Comparison of ENCODE assay signal across 16 cellular contexts in the genomic region with DNA sequence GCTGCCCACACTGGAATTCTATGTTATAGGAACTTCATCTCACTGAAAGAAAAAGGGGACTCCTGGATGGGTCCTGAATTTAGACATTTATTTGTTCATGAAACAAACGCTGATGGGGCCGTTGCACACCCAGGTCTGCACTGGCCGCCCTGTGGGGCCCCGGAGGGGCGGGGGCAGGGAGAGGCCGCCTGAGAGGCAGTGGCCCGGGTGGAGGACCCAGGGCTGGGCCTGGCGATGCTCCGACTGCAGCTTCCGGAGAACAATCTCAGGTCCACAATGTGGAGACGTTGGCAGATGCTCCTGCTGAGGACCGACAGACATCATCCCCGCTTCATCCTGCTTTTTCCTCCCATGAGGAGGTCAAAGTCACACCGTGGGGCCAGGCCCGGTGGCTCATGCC. TPM values are rescaled to one million over a fixed set of nuclear protein-coding genes. Genes with fewer than 3 reads are reported as not detected.
DNase-seq lines count a peak whose midpoint lies in the region; ATAC-seq and TF ChIP-seq lines count a peak whose summit lies in the region.
"Had no signal": no experiment of that assay in that cellular context is flagged by ENCODE, and none has a peak within 500 bp of the region (broad histone marks: within the 10 kb centered on the region; RNA-seq: fewer than 3 reads in every experiment).

No MANE protein-coding gene starts in this region.

- TF ChIP-seq CTCF in GM23338 (conservative IDR thresholded peaks at IDR 0.05; ENCODE audit: low read depth in 2 of 2) = no peak
- TF ChIP-seq CTCF in hepatocyte (IDR thresholded peaks at IDR 0.05; ENCODE audit: poor library complexity) = no peak
- no peak for TF ChIP-seq CTCF in osteocyte (IDR thresholded peaks at IDR 0.05)

- H3K27ac ChIP-seq in GM23338 (ENCODE audit: low read depth) (0 out of 2 replicates have a peak overlapping the region, but pooled peaks have one; percentile 94), hepatocyte (peak overlapping the region; percentile 93)
- H3K27ac ChIP-seq: SK-N-MC had no signal

- H3K4me3 Mint-ChIP-seq in GM23338 (no peak overlapping the region), osteocyte (ENCODE audit: unreplicated experiment) (no peak overlapping the region)
- H3K4me3 Mint-ChIP-seq: CD14-positive monocyte had no signal

- H3K9me3 Mint-ChIP-seq in GM23338 (no peaks in the 10 kb centered on the region), osteocyte (ENCODE audit: unreplicated experiment) (no peaks in the 10 kb centered on the region)

- H2AFZ ChIP-seq in GM23338 (no peak overlapping the region), hepatocyte (no peak overlapping the region)

- H3K27me3 Mint-ChIP-seq in GM23338 (ENCODE audit: insufficient read depth, low read depth, poor library complexity) (peaks cover 14% of the 10 kb centered on the region), osteocyte (ENCODE audit: unreplicated experiment) (no peaks in the 10 kb centered on the region)

- H3K9me2 ChIP-seq in GM23338 (ENCODE audit: insufficient read depth) = no peaks in the 10 kb centered on the region
- no peaks in the 10 kb centered on the region for H3K9me2 ChIP-seq in hepatocyte (replicated peaks; ENCODE audit: insufficient read depth)

- peak overlapping the region; percentile 11 for H3K9ac ChIP-seq in NT2/D1 (ENCODE audit: insufficient read length, low read depth)

- H3K4me2 ChIP-seq in GM23338 = peak overlapping the region; percentile 78; the same call in 1 of the 2 replicates
- H3K4me2 ChIP-seq in hepatocyte = no peak overlapping the region

- no peaks in the 10 kb centered on the region for H3K36me3 ChIP-seq in GM23338 (ENCODE audit: insufficient read depth)
- H3K36me3 ChIP-seq in NT2/D1 (ENCODE audit: insufficient read depth, insufficient read length, low read length) = peaks cover 15% of the 10 kb centered on the region
- H3K36me3 ChIP-seq in hepatocyte (replicated peaks; ENCODE audit: insufficient read depth, low read depth) = no peaks in the 10 kb centered on the region

- ATAC-seq in GM23338 (no peak), GM19452 (IDR thresholded peaks at IDR 0.05; ENCODE audit: unreplicated experiment) (no peak)

- DNase-seq in GM23338 (ENCODE audit: low spot score) (no peak), NT2/D1 (ENCODE audit: low read depth, low spot score) (no peak), hepatocyte (ENCODE audit: low spot score) (peak; percentile 12), osteocyte (ENCODE audit: extremely low spot score, unreplicated experiment) (no peak), NCI-H2227 treated with DMSO at 0.1 percent for 48 hours (lab: John Stamatoyannopoulos, UW) (no peak)
- DNase-seq in stimulated activated CD4-positive, alpha-beta T cell treated with anti-CD3 and anti-CD28 coated beads, Interleukin-15, amount 100 ng/mL, for 24 hours = no peak
- DNase-seq: DMS79 treated with DMSO at 0.1 percent for 48 hours, HCEC 1CT, NCI-H1092 treated with DMSO at 0.1 percent for 48 hours, NCI-H146, NCI-H2081, NCI-H510A treated with DMSO at 0.1 percent for 48 hours, NCI-H774 had no signal

- H3K4me1 Mint-ChIP-seq in GM23338 (peaks cover 20% of the 10 kb centered on the region), osteocyte (ENCODE audit: unreplicated experiment) (peaks cover 58% of the 10 kb centered on the region)

- H4K20me1 ChIP-seq in GM23338 (replicated peaks; ENCODE audit: insufficient read depth) = no peaks in the 10 kb centered on the region
- no peaks in the 10 kb centered on the region for H4K20me1 ChIP-seq in hepatocyte (ENCODE audit: insufficient read depth, poor library complexity, severe bottlenecking)

- H3K27ac Mint-ChIP-seq in GM23338 (no peak overlapping the region), osteocyte (ENCODE audit: unreplicated experiment) (peak overlapping the region; percentile 98)
- H3K27ac Mint-ChIP-seq: CD14-positive monocyte had no signal

- H3K27me3 ChIP-seq in GM23338 (ENCODE audit: insufficient read depth) = no peaks in the 10 kb centered on the region
- H3K27me3 ChIP-seq in NT2/D1 (ENCODE audit: insufficient read depth, insufficient read length) = no peaks in the 10 kb centered on the region
- H3K27me3 ChIP-seq in hepatocyte = no peaks in the 10 kb centered on the region

- H3K9me3 ChIP-seq in NT2/D1 (ENCODE audit: insufficient read depth, low read length) = no peaks in the 10 kb centered on the region
- no peaks in the 10 kb centered on the region for H3K9me3 ChIP-seq in hepatocyte (ENCODE audit: low read depth)

- H3F3A ChIP-seq in GM23338 (replicated peaks; ENCODE audit: low read depth) = peaks cover 22% of the 10 kb centered on the region; the same call in 1 of the 2 replicates

- peaks cover 27% of the 10 kb centered on the region for H3K4me1 ChIP-seq in GM23338 (ENCODE audit: insufficient read depth)
- peaks cover 9% of the 10 kb centered on the region for H3K4me1 ChIP-seq in NT2/D1 (ENCODE audit: insufficient read depth, insufficient read length)
- H3K4me1 ChIP-seq in hepatocyte (ENCODE audit: insufficient read depth) = peaks cover 33% of the 10 kb centered on the region

- WGBS in hepatocyte (ENCODE audit: low lambda C conversion rate, missing lambda C conversion rate) = 87% methylated on average over 9 of the region's 15 CpGs

- H3K36me3 Mint-ChIP-seq in GM23338 (ENCODE audit: low read depth) (no peaks in the 10 kb centered on the region), osteocyte (ENCODE audit: unreplicated experiment) (no peaks in the 10 kb centered on the region)
- H3K36me3 Mint-ChIP-seq: CD14-positive monocyte had no signal

- H3K79me2 ChIP-seq in GM23338 (replicated peaks; ENCODE audit: insufficient read depth) (peaks cover 25% of the 10 kb centered on the region), hepatocyte (peaks cover 31% of the 10 kb centered on the region)

- H3K4me3 ChIP-seq in GM23338 = no peak overlapping the region
- no peak overlapping the region for H3K4me3 ChIP-seq in NT2/D1 (ENCODE audit: insufficient read length, low read depth)
- H3K4me3 ChIP-seq in hepatocyte = no peak overlapping the region
- H3K4me3 ChIP-seq: SK-N-MC had no signal

TF ChIP-seq in GM23338, 12 proteins besides CTCF, POLR2A, EP300 and RAD21 (continues in another document):
- no peak for TF ChIP-seq NANOG (IDR thresholded peaks at IDR 0.05; ENCODE audit: borderline replicate concordance)
- TF ChIP-seq ZNF331 (CRISPR knock-in tag; IDR thresholded peaks at IDR 0.05; ENCODE audit: low read depth) = no peak
- TF ChIP-seq STAT1 (IDR thresholded peaks at IDR 0.05; ENCODE audit: unreplicated experiment) = no peak
- TF ChIP-seq JUNB (IDR thresholded peaks at IDR 0.05; ENCODE audit: unreplicated experiment) = no peak
- no peak for TF ChIP-seq ZNF114 (CRISPR knock-in tag; IDR thresholded peaks at IDR 0.05)
- TF ChIP-seq POLR2AphosphoS5 (IDR thresholded peaks at IDR 0.05; ENCODE audit: low read depth) = no peak
- TF ChIP-seq EZH2 (IDR thresholded peaks at IDR 0.05; ENCODE audit: low read depth, unreplicated experiment) = no peak
- no peak for TF ChIP-seq CREB1 (CRISPR knock-in tag; IDR thresholded peaks at IDR 0.05; ENCODE audit: low read depth)
- no peak for TF ChIP-seq EZH2phosphoT487 (IDR thresholded peaks at IDR 0.05; ENCODE audit: unreplicated experiment)

RNA-seq across cellular contexts. Expression of gene PTBP1, which starts 16.3 kb away (rescaled TPM):
- 539 and 552 TPM in 2 replicates for total RNA-seq in GM23338 (2014; rRNA removed; shearing (Covaris generic))
- polyA plus RNA-seq in GM23338 (2016; fragmentation: Nextera tagmentation; extraction: Ambion mirVana) = 632 and 705 TPM in 2 replicates
- 144 and 178 TPM in 2 replicates for total RNA-seq in hepatocyte
- polyA plus RNA-seq in hepatocyte = 204 and 219 TPM in 2 replicates
- 339 and 370 TPM in 2 replicates for total RNA-seq in osteocyte

RNA-seq across cellular contexts. Expression of gene MISP, which starts 30.0 kb away (rescaled TPM):
- 0.23 and 0.28 TPM in 2 replicates for total RNA-seq in GM23338 (2014; rRNA removed; shearing (Covaris generic))
- polyA plus RNA-seq in GM23338 (2016; fragmentation: Nextera tagmentation; extraction: Ambion mirVana) = 0.27 and 0.40 TPM in 2 replicates
- total RNA-seq in hepatocyte = 35.7 and 43.7 TPM in 2 replicates
- polyA plus RNA-seq in hepatocyte = 38.4 and 50.9 TPM in 2 replicates
- total RNA-seq in osteocyte = 1.1 and 1.3 TPM in 2 replicates
- polyA plus RNA-seq: CD14-positive monocyte had no signal

RNA-seq across cellular contexts. Expression of gene PLPPR3, which starts 40.8 kb away (rescaled TPM):
- total RNA-seq in GM23338 (2014; rRNA removed; shearing (Covaris generic)) = 74.7 and 81.1 TPM in 2 replicates
- polyA plus RNA-seq in GM23338 (2016; fragmentation: Nextera tagmentation; extraction: Ambion mirVana) (13.6 and 14.8 TPM in 2 replicates), hepatocyte (11.4 and 11.7 TPM in 2 replicates)
- total RNA-seq in hepatocyte (7.6 and 11.1 TPM in 2 replicates), osteocyte (18.2 and 19.4 TPM in 2 replicates)
- polyA plus RNA-seq: CD14-positive monocyte had no signal

RNA-seq across cellular contexts. Expression of gene AZU1, which starts 46.7 kb away (rescaled TPM):
- total RNA-seq in GM23338 (2014; rRNA removed; shearing (Covaris generic)) = 0.50 and 1.4 TPM in 2 replicates
- polyA plus RNA-seq in GM23338 (2016; fragmentation: Nextera tagmentation; extraction: Ambion mirVana) (0.30 and 0.78 TPM in 2 replicates), hepatocyte (0.94 TPM in 1 of 2 replicates, not detected in the other)
- total RNA-seq in hepatocyte (not detected in 2 replicates), osteocyte (0.91 and 1.0 TPM in 2 replicates)

RNA-seq across cellular contexts. Expression of gene PRTN3, which starts 59.9 kb away (rescaled TPM):
- 0.21 and 2.4 TPM in 2 replicates for total RNA-seq in GM23338 (2014; rRNA removed; shearing (Covaris generic))
- polyA plus RNA-seq in GM23338 (2016; fragmentation: Nextera tagmentation; extraction: Ambion mirVana) = 0.68 and 0.87 TPM in 2 replicates
- not detected in 2 replicates for total RNA-seq in hepatocyte
- polyA plus RNA-seq in hepatocyte = not detected in 2 replicates
- not detected in 2 replicates for total RNA-seq in osteocyte
- polyA plus RNA-seq: CD14-positive monocyte had no signal

Comparison
In these comparisons a context has a peak if more than half of its experiments do, and no peak if none do; other contexts are left out.
1. RNA of gene MISP, which starts 30.0 kb away (total RNA-seq): 35.7 to 43.7 TPM in hepatocyte; 1.1 to 1.3 TPM in osteocyte and 0.23 to 0.28 TPM in GM23338; every median in the first group is over 10 times any median in the second.